ENCODE assay signal across 17 cellular contexts in genomic region chr11:105867742-105868141, GRCh38.
A peak's percentile ranks its signal among the peaks of the same experiment; 100 is the strongest.
DNase-seq lines count a peak whose midpoint lies in the region; ATAC-seq and TF ChIP-seq lines count a peak whose summit lies in the region.
"Had no signal": no experiment of that assay in that cellular context is flagged by ENCODE, and none has a peak within 500 bp of the region (broad histone marks: within the 10 kb centered on the region; RNA-seq: fewer than 3 reads in every experiment).

No MANE protein-coding gene starts in this region.

- H3K27me3 Mint-ChIP-seq in MCF 10A (ENCODE audit: insufficient read depth, unreplicated experiment) = no peaks in the 10 kb centered on the region
- H3K27me3 Mint-ChIP-seq in activated CD8-positive, alpha-beta T cell treated with anti-CD3 and anti-CD28 coated beads, Interleukin-2, amount 10 ng/mL, durations not matched to agents 7 days and 5 days (ENCODE audit: low read depth) = no peaks in the 10 kb centered on the region

- POLR2A ChIA-PET in MCF 10A (lab: Yijun Ruan, JAX) = interaction anchor here (0.6 kb wide), 1 partner anchor 807 kb away, joined by 6 read pairs; no protein-coding TSS in a partner anchor
- POLR2A ChIA-PET in activated CD8-positive, alpha-beta T cell treated with anti-CD3 and anti-CD28 coated beads, Interleukin-2, amount 10 ng/mL, durations not matched to agents 7 days and 5 days (lab: Charles Lee) = no interaction called here

- intact Hi-C loops in MCF 10A (cut with micrococcal nuclease) = no loop called here
- intact Hi-C loops in mammary epithelial cell (cut with micrococcal nuclease) = loop anchor here (10.0 kb wide), 1 partner anchor 923 kb away; no protein-coding TSS in a partner anchor

- WGBS in mammary epithelial cell (ENCODE audit: low coverage, missing lambda C conversion rate) = 30% methylated on average over 2 of the region's 2 CpGs

- H3K4me3 Mint-ChIP-seq in MCF 10A (ENCODE audit: unreplicated experiment) = no peak overlapping the region
- no peak overlapping the region for H3K4me3 Mint-ChIP-seq in activated CD8-positive, alpha-beta T cell treated with anti-CD3 and anti-CD28 coated beads, Interleukin-2, amount 10 ng/mL, durations not matched to agents 7 days and 5 days
- H3K4me3 Mint-ChIP-seq: B cell; CD4-positive, alpha-beta T cell; GM23338 had no signal

- H3K9me3 Mint-ChIP-seq in MCF 10A (ENCODE audit: unreplicated experiment) = no peaks in the 10 kb centered on the region
- no peaks in the 10 kb centered on the region for H3K9me3 Mint-ChIP-seq in activated CD8-positive, alpha-beta T cell treated with anti-CD3 and anti-CD28 coated beads, Interleukin-2, amount 10 ng/mL, durations not matched to agents 7 days and 5 days (ENCODE audit: insufficient read depth)
- H3K9me3 Mint-ChIP-seq: CD4-positive, alpha-beta T cell; GM23338 had no signal

- H3K4me2 ChIP-seq in mammary epithelial cell (ENCODE audit: insufficient read depth, low read depth, low read length) = no peak overlapping the region
- H3K4me2 ChIP-seq: GM23338 had no signal

- BruUV-seq in MCF 10A (replicated peaks; lab: Mats Ljungman, UMichigan) = no TSS peak
- BruUV-seq in mammary epithelial cell (replicated peaks; lab: Mats Ljungman, UMichigan) = no TSS peak

- H3K27ac ChIP-seq in mammary epithelial cell (ENCODE audit: insufficient read depth, low read depth, low read length) = no peak overlapping the region
- H3K27ac ChIP-seq: 22Rv1 had no signal

- H3K27me3 ChIP-seq in mammary epithelial cell (ENCODE audit: insufficient read depth, low read length) = peaks cover 6% of the 10 kb centered on the region

- H2AFZ ChIP-seq in mammary epithelial cell (ENCODE audit: low read depth, low read length) = no peak overlapping the region
- H2AFZ ChIP-seq: GM23338 had no signal

- H3K79me2 ChIP-seq in mammary epithelial cell (ENCODE audit: insufficient read depth, low read length) = no peaks in the 10 kb centered on the region

- no peak overlapping the region for H3K4me3 ChIP-seq in mammary epithelial cell (replicated peaks in 1 of 3; ENCODE audit: insufficient read depth in 1 of 3, low read depth in 2 of 3, low read length in 3 of 3)
- H3K4me3 ChIP-seq: GM23338 had no signal

- H3K4me1 Mint-ChIP-seq in MCF 10A (ENCODE audit: insufficient read depth, unreplicated experiment) = peaks cover 11% of the 10 kb centered on the region
- H3K4me1 Mint-ChIP-seq in activated CD8-positive, alpha-beta T cell treated with anti-CD3 and anti-CD28 coated beads, Interleukin-2, amount 10 ng/mL, durations not matched to agents 7 days and 5 days (ENCODE audit: low read depth) = no peaks in the 10 kb centered on the region
- H3K4me1 Mint-ChIP-seq: B cell had no signal

- DNase-seq in MCF 10A (ENCODE audit: unreplicated experiment) = peak; percentile 50
- DNase-seq in mammary epithelial cell = no peak
- DNase-seq in amniotic epithelial cell (ENCODE audit: low read depth) = peak; percentile 24
- DNase-seq in iris pigment epithelial cell (ENCODE audit: low read depth) = peak; percentile 20
- no peak for DNase-seq in retina
- no peak for DNase-seq in activated CD4-positive, alpha-beta T cell treated with anti-CD3 and anti-CD28 coated beads for 1 hour
- DNase-seq in activated CD8-positive, alpha-beta T cell treated with anti-CD3 and anti-CD28 coated beads, Interleukin-2, amount 10 ng/mL, durations not matched to agents 7 days and 5 days = no peak
- DNase-seq in AG08396 (ENCODE audit: low spot score) = no peak
- DNase-seq: C1 segment of cervical spinal cord; Calu3; CD4-positive, alpha-beta T cell; DMS 273 treated with DMSO at 0.1 percent for 48 hours; H7; KBM-7 had no signal

- CTCF ChIA-PET in MCF 10A (lab: Yijun Ruan, JAX) (interaction anchor here (0.6 to 1.0 kb wide), 3 partner anchors 17 to 1940 kb away, joined by 3 read pairs; no protein-coding TSS in a partner anchor), mammary epithelial cell (lab: Charles Lee; ENCODE audit: low non-redundant PET) (no interaction called here)
- CTCF ChIA-PET in activated CD8-positive, alpha-beta T cell treated with anti-CD3 and anti-CD28 coated beads, Interleukin-2, amount 10 ng/mL, durations not matched to agents 7 days and 5 days (lab: Charles Lee) = no interaction called here

- H4K20me1 ChIP-seq in mammary epithelial cell (ENCODE audit: insufficient read depth, low read length) = no peaks in the 10 kb centered on the region

- no peaks in the 10 kb centered on the region for H3K36me3 Mint-ChIP-seq in MCF 10A (ENCODE audit: insufficient read depth, unreplicated experiment)
- no peaks in the 10 kb centered on the region for H3K36me3 Mint-ChIP-seq in activated CD8-positive, alpha-beta T cell treated with anti-CD3 and anti-CD28 coated beads, Interleukin-2, amount 10 ng/mL, durations not matched to agents 7 days and 5 days (ENCODE audit: low read depth)

- no peak overlapping the region for H3K27ac Mint-ChIP-seq in MCF 10A (ENCODE audit: low read depth, unreplicated experiment)
- no peak overlapping the region for H3K27ac Mint-ChIP-seq in activated CD8-positive, alpha-beta T cell treated with anti-CD3 and anti-CD28 coated beads, Interleukin-2, amount 10 ng/mL, durations not matched to agents 7 days and 5 days
- H3K27ac Mint-ChIP-seq: B cell; CD4-positive, alpha-beta T cell; GM23338 had no signal

- dilution Hi-C loops in mammary epithelial cell (cut with HindIII; ENCODE audit: low sequenced_read_pairs) = no loop called here

- in situ Hi-C loops in mammary epithelial cell (cut with MboI; ENCODE audit: low sequenced_read_pairs in 2 of 2) = no loop called here

- H3K9ac ChIP-seq in mammary epithelial cell (ENCODE audit: insufficient read depth, low read length) = no peak overlapping the region

- no peaks in the 10 kb centered on the region for H3K9me3 ChIP-seq in mammary epithelial cell (replicated peaks; ENCODE audit: insufficient read depth, low read length)

- H3K36me3 ChIP-seq in mammary epithelial cell (ENCODE audit: insufficient read depth, low read length) = no peaks in the 10 kb centered on the region

- no peak for ATAC-seq in activated CD8-positive, alpha-beta T cell treated with anti-CD3 and anti-CD28 coated beads, Interleukin-2, amount 10 ng/mL, durations not matched to agents 7 days and 5 days
- ATAC-seq: GM23338 had no signal

- no peaks in the 10 kb centered on the region for H3K4me1 ChIP-seq in mammary epithelial cell (ENCODE audit: insufficient read depth, low read length)

- TF ChIP-seq CTCF in MCF 10A (IDR thresholded peaks at IDR 0.05; ENCODE audit: unreplicated experiment) (no peak), mammary epithelial cell (conservative IDR thresholded peaks at IDR 0.05 in 1 of 2, IDR thresholded peaks at IDR 0.05 in 1 of 2; ENCODE audit: extremely low read depth in 1 of 2, insufficient read depth in 1 of 2, low read depth in 1 of 2, low read length in 2 of 2) (no peak)

Comparison
In these comparisons a context has a peak if more than half of its experiments do, and no peak if none do; other contexts are left out.
1. DNase-seq: peak in MCF 10A (single experiment), amniotic epithelial cell (single experiment) and iris pigment epithelial cell (single experiment); none in mammary epithelial cell (single experiment), retina (single experiment), activated CD4-positive, alpha-beta T cell treated with anti-CD3 and anti-CD28 coated beads for 1 hour (single experiment), activated CD8-positive, alpha-beta T cell treated with anti-CD3 and anti-CD28 coated beads, Interleukin-2, amount 10 ng/mL, durations not matched to agents 7 days and 5 days (single experiment) and AG08396 (single experiment).